ENCODE assay signal across 20 cellular contexts in the genomic region with DNA sequence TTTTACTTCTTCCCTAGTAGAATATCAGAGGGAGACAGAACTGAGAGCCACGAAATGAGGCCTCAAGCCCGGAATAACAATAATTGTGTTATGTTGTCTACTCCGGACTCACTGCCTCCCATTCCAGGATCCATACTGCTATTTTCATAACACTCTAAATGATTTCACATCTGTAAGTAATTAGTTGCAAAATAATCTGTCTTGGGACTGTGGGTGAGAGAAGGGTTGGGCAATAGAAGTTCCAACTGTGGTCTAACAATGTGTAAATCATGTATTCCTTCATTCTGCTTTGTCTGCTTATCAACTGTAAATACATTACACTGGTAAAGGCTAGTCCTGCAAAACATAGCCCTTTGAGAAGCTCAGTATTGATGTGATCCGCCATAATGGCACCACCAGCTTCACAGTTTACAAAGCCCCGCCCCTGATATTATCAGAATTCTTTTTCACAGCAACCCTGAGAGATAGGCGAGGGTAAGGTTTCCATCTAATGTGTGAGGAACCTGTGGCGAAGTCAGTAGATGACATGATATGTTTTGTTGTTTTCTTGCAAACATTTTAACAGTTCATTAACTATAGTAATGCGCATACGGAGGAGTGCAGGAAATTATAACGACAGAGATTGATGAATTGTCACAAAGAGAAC.
DNase-seq lines count a peak whose midpoint lies in the region; ATAC-seq and TF ChIP-seq lines count a peak whose summit lies in the region.
"Had no signal": no experiment of that assay in that cellular context is flagged by ENCODE, and none has a peak within 500 bp of the region (broad histone marks: within the 10 kb centered on the region; RNA-seq: fewer than 3 reads in every experiment).

No MANE protein-coding gene starts in this region.

- no peaks in the 10 kb centered on the region for H3K9me3 Mint-ChIP-seq in natural killer cell
- H3K9me3 Mint-ChIP-seq: activated CD8-positive, alpha-beta T cell treated with anti-CD3 and anti-CD28 coated beads for 36 hours; activated T-cell treated with anti-CD3 and anti-CD28 coated beads, Interleukin-2, amount 50 U/mL, for 24 hours; neural progenitor cell had no signal

- TF ChIP-seq CTCF in AG10803 (conservative IDR thresholded peaks at IDR 0.05; ENCODE audit: low read length) (no peak), NB4 (IDR thresholded peaks at IDR 0.05; ENCODE audit: low read depth, low read length) (no peak), natural killer cell (IDR thresholded peaks at IDR 0.05) (no peak)

- peak overlapping the region; percentile 67 to 87 for H3K27ac Mint-ChIP-seq in natural killer cell
- H3K27ac Mint-ChIP-seq: activated CD8-positive, alpha-beta T cell treated with anti-CD3 and anti-CD28 coated beads for 36 hours; activated T-cell treated with anti-CD3 and anti-CD28 coated beads, Interleukin-2, amount 50 U/mL, for 24 hours; neural progenitor cell; T-helper 17 cell had no signal

- peak overlapping the region; percentile 43 for H3K4me3 Mint-ChIP-seq in natural killer cell
- H3K4me3 Mint-ChIP-seq: activated CD8-positive, alpha-beta T cell treated with anti-CD3 and anti-CD28 coated beads for 36 hours; activated T-cell treated with anti-CD3 and anti-CD28 coated beads, Interleukin-2, amount 50 U/mL, for 24 hours; neural progenitor cell; T-helper 17 cell had no signal

- DNase-seq in AG10803 (ENCODE audit: low read depth) (peak; percentile 94), NB4 (ENCODE audit: low read depth) (peak; percentile 18), fibroblast of gingiva (ENCODE audit: low read depth) (peak; percentile 85), natural killer cell (no peak), NCI-H345 (lab: John Stamatoyannopoulos, UW) (no peak)
- DNase-seq in effector CD8-positive, alpha-beta T cell (lab: John Stamatoyannopoulos, UW) = no peak
- DNase-seq: activated CD8-positive, alpha-beta T cell treated with anti-CD3 and anti-CD28 coated beads for 36 hours; activated naive CD4-positive, alpha-beta T cell treated with Interleukin-2 at 50 U/mL for 16 hours; activated T-cell treated with anti-CD3 and anti-CD28 coated beads, Interleukin-2, amount 50 U/mL, for 24 hours; DND-41; foreskin melanocyte; midbrain; NCI-H2171; PC-3; SJCRH30; T-helper 17 cell had no signal

- ATAC-seq in natural killer cell (peak; percentile 52 to 79 (median 68)), GM21576 (IDR thresholded peaks at IDR 0.05; ENCODE audit: unreplicated experiment) (no peak), HG03354 (IDR thresholded peaks at IDR 0.05; ENCODE audit: poor library complexity, severe bottlenecking, unreplicated experiment) (no peak)
- ATAC-seq: activated CD8-positive, alpha-beta T cell treated with anti-CD3 and anti-CD28 coated beads for 36 hours; PC-3; T-helper 17 cell had no signal

- peaks cover 41 to 49% of the 10 kb centered on the region in 2 donors for H3K4me1 Mint-ChIP-seq in natural killer cell
- H3K4me1 Mint-ChIP-seq: neural progenitor cell, T-helper 17 cell had no signal

- no peak overlapping the region for H3K4me3 ChIP-seq in AG10803 (ENCODE audit: low read length)
- no peak overlapping the region for H3K4me3 ChIP-seq in NB4 (ENCODE audit: low read depth, low read length)
- H3K4me3 ChIP-seq: ascending aorta, neural progenitor cell, SJCRH30 had no signal

- no peaks in the 10 kb centered on the region for H3K36me3 Mint-ChIP-seq in natural killer cell
- H3K36me3 Mint-ChIP-seq: neural progenitor cell had no signal

- H3K27me3 Mint-ChIP-seq in natural killer cell (ENCODE audit: low read depth in 2 of 2) = no peaks in the 10 kb centered on the region
- H3K27me3 Mint-ChIP-seq: activated CD8-positive, alpha-beta T cell treated with anti-CD3 and anti-CD28 coated beads for 36 hours; activated T-cell treated with anti-CD3 and anti-CD28 coated beads, Interleukin-2, amount 50 U/mL, for 24 hours; T-helper 17 cell had no signal

- intact Hi-C loops in natural killer cell (cut with micrococcal nuclease) = no loop called here

- TF ChIP-seq POLR2A in NB4 (IDR thresholded peaks at IDR 0.05; ENCODE audit: extremely low read depth, insufficient read length) = no peak

Comparison
In these comparisons a context has a peak if more than half of its experiments do, and no peak if none do; other contexts are left out.
1. DNase-seq: peak in AG10803 (single experiment), NB4 (single experiment) and fibroblast of gingiva (single experiment); none in natural killer cell (single experiment), effector CD8-positive, alpha-beta T cell (single experiment) and NCI-H345 (single experiment).
2. ATAC-seq: peak in natural killer cell (3 of 3); none in GM21576 (single experiment) and HG03354 (single experiment).